In the genomic region with DNA sequence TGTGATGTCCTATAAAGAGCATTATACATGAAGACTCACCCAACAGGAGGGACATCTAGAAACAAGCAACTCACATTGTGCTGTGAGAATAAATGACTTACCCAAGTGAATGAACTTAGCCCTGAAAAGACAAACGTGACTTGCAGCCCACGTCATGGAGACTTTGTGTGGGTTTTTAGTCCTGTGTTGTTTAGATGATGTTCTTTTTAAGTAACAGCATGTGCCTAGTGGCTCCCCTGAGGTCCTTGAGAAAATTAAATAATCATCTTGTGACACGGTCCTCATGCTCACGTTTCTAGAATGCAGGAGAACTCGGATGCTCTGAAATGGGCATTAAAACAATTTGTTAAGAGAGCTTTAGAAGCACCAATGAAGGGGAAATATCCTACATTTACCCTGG, we compare ENCODE assay signal across 2 cellular contexts.
TF ChIP-seq lines count a peak whose summit lies in the region.

No MANE protein-coding gene starts in this region.

TF ChIP-seq in SK-N-SH, 30 proteins besides CTCF, POLR2A, EP300 and RAD21:
- TF ChIP-seq FOXM1 (IDR thresholded peaks at IDR 0.05; ENCODE audit: low read depth) (no peak), NFIC (IDR thresholded peaks at IDR 0.05; ENCODE audit: borderline replicate concordance) (no peak), RFX5 (IDR thresholded peaks at IDR 0.05; ENCODE audit: low read length) (no peak), GABPA (IDR thresholded peaks at IDR 0.05; ENCODE audit: low read depth) (no peak), RXRA (IDR thresholded peaks at IDR 0.05; ENCODE audit: borderline replicate concordance, low read depth) (no peak), CHD2 (IDR thresholded peaks at IDR 0.05; ENCODE audit: low read length, partially characterized antibody) (no peak), YY1 (IDR thresholded peaks at IDR 0.05; ENCODE audit: low read depth) (no peak), EZH2phosphoT487 (IDR thresholded peaks at IDR 0.05; ENCODE audit: borderline replicate concordance, low read depth) (no peak), FOSL2 (IDR thresholded peaks at IDR 0.05; ENCODE audit: borderline replicate concordance, low read depth) (no peak), FOXJ3 (CRISPR knock-in tag; IDR thresholded peaks at IDR 0.05) (no peak), SMC3 (IDR thresholded peaks at IDR 0.05; ENCODE audit: low read depth, low read length) (no peak), RCOR1 (IDR thresholded peaks at IDR 0.05; ENCODE audit: low read length) (no peak), TCF12 (IDR thresholded peaks at IDR 0.05) (no peak), TEAD4 (IDR thresholded peaks at IDR 0.05; ENCODE audit: borderline replicate concordance, insufficient read depth) (no peak), TAF1 (IDR thresholded peaks at IDR 0.05; ENCODE audit: borderline replicate concordance, low read depth, low read length) (no peak)
- TF ChIP-seq, protein P1, sequence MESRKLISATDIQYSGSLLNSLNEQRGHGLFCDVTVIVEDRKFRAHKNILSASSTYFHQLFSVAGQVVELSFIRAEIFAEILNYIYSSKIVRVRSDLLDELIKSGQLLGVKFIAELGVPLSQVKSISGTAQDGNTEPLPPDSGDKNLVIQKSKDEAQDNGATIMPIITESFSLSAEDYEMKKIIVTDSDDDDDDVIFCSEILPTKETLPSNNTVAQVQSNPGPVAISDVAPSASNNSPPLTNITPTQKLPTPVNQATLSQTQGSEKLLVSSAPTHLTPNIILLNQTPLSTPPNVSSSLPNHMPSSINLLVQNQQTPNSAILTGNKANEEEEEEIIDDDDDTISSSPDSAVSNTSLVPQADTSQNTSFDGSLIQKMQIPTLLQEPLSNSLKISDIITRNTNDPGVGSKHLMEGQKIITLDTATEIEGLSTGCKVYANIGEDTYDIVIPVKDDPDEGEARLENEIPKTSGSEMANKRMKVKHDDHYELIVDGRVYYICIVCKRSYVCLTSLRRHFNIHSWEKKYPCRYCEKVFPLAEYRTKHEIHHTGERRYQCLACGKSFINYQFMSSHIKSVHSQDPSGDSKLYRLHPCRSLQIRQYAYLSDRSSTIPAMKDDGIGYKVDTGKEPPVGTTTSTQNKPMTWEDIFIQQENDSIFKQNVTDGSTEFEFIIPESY (IDR thresholded peaks at IDR 0.05; ENCODE audit: borderline replicate concordance, low read depth) = no peak
- TF ChIP-seq, protein P2, sequence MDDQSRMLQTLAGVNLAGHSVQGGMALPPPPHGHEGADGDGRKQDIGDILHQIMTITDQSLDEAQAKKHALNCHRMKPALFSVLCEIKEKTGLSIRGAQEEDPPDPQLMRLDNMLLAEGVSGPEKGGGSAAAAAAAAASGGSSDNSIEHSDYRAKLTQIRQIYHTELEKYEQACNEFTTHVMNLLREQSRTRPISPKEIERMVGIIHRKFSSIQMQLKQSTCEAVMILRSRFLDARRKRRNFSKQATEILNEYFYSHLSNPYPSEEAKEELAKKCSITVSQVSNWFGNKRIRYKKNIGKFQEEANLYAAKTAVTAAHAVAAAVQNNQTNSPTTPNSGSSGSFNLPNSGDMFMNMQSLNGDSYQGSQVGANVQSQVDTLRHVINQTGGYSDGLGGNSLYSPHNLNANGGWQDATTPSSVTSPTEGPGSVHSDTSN (IDR thresholded peaks at IDR 0.05) = no peak
- TF ChIP-seq, protein P3, sequence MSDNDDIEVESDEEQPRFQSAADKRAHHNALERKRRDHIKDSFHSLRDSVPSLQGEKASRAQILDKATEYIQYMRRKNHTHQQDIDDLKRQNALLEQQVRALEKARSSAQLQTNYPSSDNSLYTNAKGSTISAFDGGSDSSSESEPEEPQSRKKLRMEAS (IDR thresholded peaks at IDR 0.05; ENCODE audit: low read depth) = no peak

TF ChIP-seq in SK-N-SH treated with all-trans-retinoic acid at 6 μM for 48 hours, 23 proteins besides CTCF, POLR2A, EP300 and RAD21:
- TF ChIP-seq BACH2 (CRISPR knock-in tag; IDR thresholded peaks at IDR 0.05; ENCODE audit: borderline replicate concordance) (no peak), RARB (CRISPR knock-in tag; IDR thresholded peaks at IDR 0.05) (no peak), ZNF565 (CRISPR knock-in tag; conservative IDR thresholded peaks at IDR 0.05; ENCODE audit: low read depth) (no peak), GLIS3 (CRISPR knock-in tag; IDR thresholded peaks at IDR 0.05) (no peak), ZNF70 (CRISPR knock-in tag; IDR thresholded peaks at IDR 0.05) (no peak), TCF4 (CRISPR knock-in tag; IDR thresholded peaks at IDR 0.05; ENCODE audit: borderline replicate concordance) (no peak), ARNTL (CRISPR knock-in tag; IDR thresholded peaks at IDR 0.05; ENCODE audit: borderline replicate concordance, low read depth) (no peak), SNAI2 (CRISPR knock-in tag; IDR thresholded peaks at IDR 0.05) (no peak), CSDC2 (CRISPR knock-in tag; IDR thresholded peaks at IDR 0.05) (no peak), ZFP30 (CRISPR knock-in tag; IDR thresholded peaks at IDR 0.05) (no peak), TOX (CRISPR knock-in tag; IDR thresholded peaks at IDR 0.05; ENCODE audit: borderline replicate concordance) (no peak), ZNF8 (CRISPR knock-in tag; IDR thresholded peaks at IDR 0.05) (no peak), OSR1 (CRISPR knock-in tag; IDR thresholded peaks at IDR 0.05) (no peak)
- TF ChIP-seq, protein P4, sequence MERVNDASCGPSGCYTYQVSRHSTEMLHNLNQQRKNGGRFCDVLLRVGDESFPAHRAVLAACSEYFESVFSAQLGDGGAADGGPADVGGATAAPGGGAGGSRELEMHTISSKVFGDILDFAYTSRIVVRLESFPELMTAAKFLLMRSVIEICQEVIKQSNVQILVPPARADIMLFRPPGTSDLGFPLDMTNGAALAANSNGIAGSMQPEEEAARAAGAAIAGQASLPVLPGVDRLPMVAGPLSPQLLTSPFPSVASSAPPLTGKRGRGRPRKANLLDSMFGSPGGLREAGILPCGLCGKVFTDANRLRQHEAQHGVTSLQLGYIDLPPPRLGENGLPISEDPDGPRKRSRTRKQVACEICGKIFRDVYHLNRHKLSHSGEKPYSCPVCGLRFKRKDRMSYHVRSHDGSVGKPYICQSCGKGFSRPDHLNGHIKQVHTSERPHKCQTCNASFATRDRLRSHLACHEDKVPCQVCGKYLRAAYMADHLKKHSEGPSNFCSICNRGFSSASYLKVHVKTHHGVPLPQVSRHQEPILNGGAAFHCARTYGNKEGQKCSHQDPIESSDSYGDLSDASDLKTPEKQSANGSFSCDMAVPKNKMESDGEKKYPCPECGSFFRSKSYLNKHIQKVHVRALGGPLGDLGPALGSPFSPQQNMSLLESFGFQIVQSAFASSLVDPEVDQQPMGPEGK (CRISPR knock-in tag; IDR thresholded peaks at IDR 0.05; ENCODE audit: borderline replicate concordance) = no peak
- TF ChIP-seq, protein P5, sequence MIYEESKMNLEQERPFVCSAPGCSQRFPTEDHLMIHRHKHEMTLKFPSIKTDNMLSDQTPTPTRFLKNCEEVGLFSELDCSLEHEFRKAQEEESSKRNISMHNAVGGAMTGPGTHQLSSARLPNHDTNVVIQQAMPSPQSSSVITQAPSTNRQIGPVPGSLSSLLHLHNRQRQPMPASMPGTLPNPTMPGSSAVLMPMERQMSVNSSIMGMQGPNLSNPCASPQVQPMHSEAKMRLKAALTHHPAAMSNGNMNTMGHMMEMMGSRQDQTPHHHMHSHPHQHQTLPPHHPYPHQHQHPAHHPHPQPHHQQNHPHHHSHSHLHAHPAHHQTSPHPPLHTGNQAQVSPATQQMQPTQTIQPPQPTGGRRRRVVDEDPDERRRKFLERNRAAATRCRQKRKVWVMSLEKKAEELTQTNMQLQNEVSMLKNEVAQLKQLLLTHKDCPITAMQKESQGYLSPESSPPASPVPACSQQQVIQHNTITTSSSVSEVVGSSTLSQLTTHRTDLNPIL (CRISPR knock-in tag; IDR thresholded peaks at IDR 0.05; ENCODE audit: low read depth) = no peak
- TF ChIP-seq, protein P6, sequence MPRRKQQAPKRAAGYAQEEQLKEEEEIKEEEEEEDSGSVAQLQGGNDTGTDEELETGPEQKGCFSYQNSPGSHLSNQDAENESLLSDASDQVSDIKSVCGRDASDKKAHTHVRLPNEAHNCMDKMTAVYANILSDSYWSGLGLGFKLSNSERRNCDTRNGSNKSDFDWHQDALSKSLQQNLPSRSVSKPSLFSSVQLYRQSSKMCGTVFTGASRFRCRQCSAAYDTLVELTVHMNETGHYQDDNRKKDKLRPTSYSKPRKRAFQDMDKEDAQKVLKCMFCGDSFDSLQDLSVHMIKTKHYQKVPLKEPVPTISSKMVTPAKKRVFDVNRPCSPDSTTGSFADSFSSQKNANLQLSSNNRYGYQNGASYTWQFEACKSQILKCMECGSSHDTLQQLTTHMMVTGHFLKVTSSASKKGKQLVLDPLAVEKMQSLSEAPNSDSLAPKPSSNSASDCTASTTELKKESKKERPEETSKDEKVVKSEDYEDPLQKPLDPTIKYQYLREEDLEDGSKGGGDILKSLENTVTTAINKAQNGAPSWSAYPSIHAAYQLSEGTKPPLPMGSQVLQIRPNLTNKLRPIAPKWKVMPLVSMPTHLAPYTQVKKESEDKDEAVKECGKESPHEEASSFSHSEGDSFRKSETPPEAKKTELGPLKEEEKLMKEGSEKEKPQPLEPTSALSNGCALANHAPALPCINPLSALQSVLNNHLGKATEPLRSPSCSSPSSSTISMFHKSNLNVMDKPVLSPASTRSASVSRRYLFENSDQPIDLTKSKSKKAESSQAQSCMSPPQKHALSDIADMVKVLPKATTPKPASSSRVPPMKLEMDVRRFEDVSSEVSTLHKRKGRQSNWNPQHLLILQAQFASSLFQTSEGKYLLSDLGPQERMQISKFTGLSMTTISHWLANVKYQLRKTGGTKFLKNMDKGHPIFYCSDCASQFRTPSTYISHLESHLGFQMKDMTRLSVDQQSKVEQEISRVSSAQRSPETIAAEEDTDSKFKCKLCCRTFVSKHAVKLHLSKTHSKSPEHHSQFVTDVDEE (CRISPR knock-in tag; IDR thresholded peaks at IDR 0.05) = no peak
